In genomic region chr7:2953099-2953498, GRCh38 we compare ENCODE assay signal across 23 cellular contexts.
DNase-seq lines count a peak whose midpoint lies in the region; ATAC-seq lines count a peak whose summit lies in the region.
"Had no signal": no experiment of that assay in that cellular context is flagged by ENCODE, and none has a peak within 500 bp of the region (broad histone marks: within the 10 kb centered on the region; RNA-seq: fewer than 3 reads in every experiment).

No MANE protein-coding gene starts in this region.

- H3K4me1 Mint-ChIP-seq in activated CD4-positive, alpha-beta T cell treated with anti-CD3 and anti-CD28 coated beads, Interleukin-2, amount 10 ng/mL, durations not matched to agents 7 days and 5 days, result peaks cover 69% of the 10 kb centered on the region
- H3K4me1 Mint-ChIP-seq in CD8-positive, alpha-beta memory T cell, result peaks cover 66 to 77% (median 73%) of the 10 kb centered on the region in 3 donors
- H3K4me1 Mint-ChIP-seq in activated naive CD8-positive, alpha-beta T cell treated with anti-CD3 and anti-CD28 coated beads for 36 hours, result peaks cover 79% of the 10 kb centered on the region
- peaks cover 91 to 95% of the 10 kb centered on the region in 2 donors for H3K4me1 Mint-ChIP-seq in immature natural killer cell

- no peak for ATAC-seq in HG03280 (IDR thresholded peaks at IDR 0.05; ENCODE audit: unreplicated experiment)
- ATAC-seq in HG02870 (IDR thresholded peaks at IDR 0.05; ENCODE audit: unreplicated experiment), result no peak
- ATAC-seq: left ventricle myocardium superior, mucosa of descending colon had no signal

- peaks cover 83% of the 10 kb centered on the region for H3K36me3 Mint-ChIP-seq in activated CD4-positive, alpha-beta T cell treated with anti-CD3 and anti-CD28 coated beads, Interleukin-2, amount 10 ng/mL, durations not matched to agents 7 days and 5 days (ENCODE audit: low read depth)
- peaks cover 13 to 70% (median 18%) of the 10 kb centered on the region in 3 donors for H3K36me3 Mint-ChIP-seq in CD8-positive, alpha-beta memory T cell
- H3K36me3 Mint-ChIP-seq in activated naive CD8-positive, alpha-beta T cell treated with anti-CD3 and anti-CD28 coated beads for 36 hours, result peaks cover 90% of the 10 kb centered on the region
- peaks cover 26 to 38% (median 31%) of the 10 kb centered on the region in 3 donors for H3K36me3 Mint-ChIP-seq in immature natural killer cell

- no peak overlapping the region for H3K4me3 ChIP-seq in CD8-positive, alpha-beta memory T cell (ENCODE audit: low read length)
- H3K4me3 ChIP-seq: BLaER1, esophagus muscularis mucosa, HAP-1, mucosa of descending colon, uterus had no signal

- no peaks in the 10 kb centered on the region for H3K27me3 Mint-ChIP-seq in activated CD4-positive, alpha-beta T cell treated with anti-CD3 and anti-CD28 coated beads, Interleukin-2, amount 10 ng/mL, durations not matched to agents 7 days and 5 days
- H3K27me3 Mint-ChIP-seq in CD8-positive, alpha-beta memory T cell, result no peaks in the 10 kb centered on the region
- no peaks in the 10 kb centered on the region for H3K27me3 Mint-ChIP-seq in activated naive CD8-positive, alpha-beta T cell treated with anti-CD3 and anti-CD28 coated beads for 36 hours
- peaks cover 3 to 5% (median 3%) of the 10 kb centered on the region in 3 donors for H3K27me3 Mint-ChIP-seq in immature natural killer cell (ENCODE audit: low read depth in 3 of 3)

- no peak overlapping the region for H3K4me3 Mint-ChIP-seq in activated CD4-positive, alpha-beta T cell treated with anti-CD3 and anti-CD28 coated beads, Interleukin-2, amount 10 ng/mL, durations not matched to agents 7 days and 5 days
- peak overlapping the region in 2 of 7 donors; percentile 20 to 48 for H3K4me3 Mint-ChIP-seq in CD8-positive, alpha-beta memory T cell
- H3K4me3 Mint-ChIP-seq in activated naive CD8-positive, alpha-beta T cell treated with anti-CD3 and anti-CD28 coated beads for 36 hours, result no peak overlapping the region
- H3K4me3 Mint-ChIP-seq in immature natural killer cell, result peak overlapping the region; percentile 44 to 78 (median 64)

- H3K27ac Mint-ChIP-seq in activated CD4-positive, alpha-beta T cell treated with anti-CD3 and anti-CD28 coated beads, Interleukin-2, amount 10 ng/mL, durations not matched to agents 7 days and 5 days, result peak overlapping the region; percentile 71
- H3K27ac Mint-ChIP-seq in CD8-positive, alpha-beta memory T cell, result peak overlapping the region in 6 of 8 donors; percentile 45 to 95 (median 80)
- peak overlapping the region; percentile 46 for H3K27ac Mint-ChIP-seq in activated naive CD8-positive, alpha-beta T cell treated with anti-CD3 and anti-CD28 coated beads for 36 hours
- peak overlapping the region; percentile 86 to 96 (median 93) for H3K27ac Mint-ChIP-seq in immature natural killer cell

- no peak for DNase-seq in activated CD4-positive, alpha-beta T cell treated with anti-CD3 and anti-CD28 coated beads, Interleukin-2, amount 10 ng/mL, durations not matched to agents 7 days and 5 days
- no peak for DNase-seq in activated CD4-positive, alpha-beta T cell treated with anti-CD3 and anti-CD28 coated beads for 1 hour
- DNase-seq in CD8-positive, alpha-beta memory T cell, result no peak
- DNase-seq in activated naive CD8-positive, alpha-beta T cell treated with anti-CD3 and anti-CD28 coated beads for 36 hours, result no peak
- DNase-seq in immature natural killer cell (no peak), amniotic stem cell (lab: John Stamatoyannopoulos, UW) (no peak)
- DNase-seq: DMS153; KBM-7; left ventricle myocardium superior; mucosa of descending colon; NCI-H187 treated with DMSO at 0.1 percent for 48 hours; NCI-H446 treated with DMSO at 0.1 percent for 48 hours; NK-92 treated with Interleukin-12 subunit alpha and Interleukin-12 subunit beta, amount 100 ng/mL, for 24 hours; nucleus accumbens; stimulated activated CD4-positive, alpha-beta T cell treated with anti-CD3 and anti-CD28 coated beads, Interleukin-12 subunit alpha, Interleukin-12 subunit beta, amount 100 ng/mL, for 4 hours; stimulated activated CD8-positive, alpha-beta memory T cell treated with anti-CD3 and anti-CD28 coated beads, Interleukin-4, amount 100 ng/mL, for 48 hours; uterus had no signal

- peaks cover 19% of the 10 kb centered on the region for H3K9me3 Mint-ChIP-seq in activated CD4-positive, alpha-beta T cell treated with anti-CD3 and anti-CD28 coated beads, Interleukin-2, amount 10 ng/mL, durations not matched to agents 7 days and 5 days
- H3K9me3 Mint-ChIP-seq in CD8-positive, alpha-beta memory T cell, result peaks cover 0 to 7% (median 0%) of the 10 kb centered on the region in 5 donors
- peaks cover 28% of the 10 kb centered on the region for H3K9me3 Mint-ChIP-seq in activated naive CD8-positive, alpha-beta T cell treated with anti-CD3 and anti-CD28 coated beads for 36 hours
- no peaks in the 10 kb centered on the region for H3K9me3 Mint-ChIP-seq in immature natural killer cell

- H3K27ac ChIP-seq in CD8-positive, alpha-beta memory T cell (ENCODE audit: low read depth, low read length), result no peak overlapping the region
- H3K27ac ChIP-seq: BLaER1, esophagus muscularis mucosa, HL-60, uterus had no signal

- peaks cover 42% of the 10 kb centered on the region for H3K4me1 ChIP-seq in CD8-positive, alpha-beta memory T cell (ENCODE audit: insufficient read depth, low read length)
- H3K4me1 ChIP-seq: esophagus muscularis mucosa, HAP-1, uterus had no signal

- POLR2A ChIA-PET in activated CD4-positive, alpha-beta T cell treated with anti-CD3 and anti-CD28 coated beads, Interleukin-2, amount 10 ng/mL, durations not matched to agents 7 days and 5 days (lab: Charles Lee), result no interaction called here
- POLR2A ChIA-PET in CD8-positive, alpha-beta memory T cell (lab: Charles Lee), result no interaction called here

- H3K9me3 ChIP-seq in CD8-positive, alpha-beta memory T cell (ENCODE audit: low read length), result no peaks in the 10 kb centered on the region
- H3K9me3 ChIP-seq: HAP-1, mucosa of descending colon, uterus had no signal

- H3K27me3 ChIP-seq in CD8-positive, alpha-beta memory T cell (ENCODE audit: insufficient read depth, low read length, poor library complexity, severe bottlenecking), result no peaks in the 10 kb centered on the region
- H3K27me3 ChIP-seq: BLaER1, uterus had no signal

- CTCF ChIA-PET in activated CD4-positive, alpha-beta T cell treated with anti-CD3 and anti-CD28 coated beads, Interleukin-2, amount 10 ng/mL, durations not matched to agents 7 days and 5 days (lab: Charles Lee), result interaction anchor here (0.9 to 1.0 kb wide), 2 partner anchors 12 to 14 kb away, joined by 3 to 4 read pairs; no protein-coding TSS in a partner anchor
- CTCF ChIA-PET in CD8-positive, alpha-beta memory T cell (lab: Charles Lee), result no interaction called here

- H3K36me3 ChIP-seq in CD8-positive, alpha-beta memory T cell (ENCODE audit: insufficient read depth, low read length), result peaks cover 25% of the 10 kb centered on the region
- H3K36me3 ChIP-seq: esophagus muscularis mucosa, HAP-1, uterus had no signal

Comparison
In these comparisons a context has a peak if more than half of its experiments do, and no peak if none do; other contexts are left out.
1. H3K4me3 Mint-ChIP-seq: peak in immature natural killer cell (5 of 5); none in activated CD4-positive, alpha-beta T cell treated with anti-CD3 and anti-CD28 coated beads, Interleukin-2, amount 10 ng/mL, durations not matched to agents 7 days and 5 days (single experiment) and activated naive CD8-positive, alpha-beta T cell treated with anti-CD3 and anti-CD28 coated beads for 36 hours (single experiment).
2. Peak in every context shown above with its lines, with median percentiles within 50 percentile points of each other: H3K27ac Mint-ChIP-seq.